ENCODE assay signal across 9 cellular contexts in genomic region chr22:22848364-22848866, GRCh38. TPM values are rescaled to one million over a fixed set of nuclear protein-coding genes. Genes with fewer than 3 reads are reported as not detected.
A peak's percentile ranks its signal among the peaks of the same experiment; 100 is the strongest.
DNase-seq lines count a peak whose midpoint lies in the region; ATAC-seq and TF ChIP-seq lines count a peak whose summit lies in the region.
"Had no signal": no experiment of that assay in that cellular context is flagged by ENCODE, and none has a peak within 500 bp of the region (broad histone marks: within the 10 kb centered on the region; RNA-seq: fewer than 3 reads in every experiment).

No MANE protein-coding gene starts in this region.

- H3K9me3 Mint-ChIP-seq in WTC11 = no peaks in the 10 kb centered on the region

- DNase-seq in Daoy (ENCODE audit: low read depth) (peak; percentile 53), LNCaP clone FGC (ENCODE audit: low read depth) (peak; percentile 15), WTC11 (ENCODE audit: low spot score) (peak; percentile 90), left kidney (ENCODE audit: low read depth, low spot score) (peak; percentile 82), NCI-H128 (lab: John Stamatoyannopoulos, UW; ENCODE audit: unreplicated experiment) (no peak)
- peak; percentile 46 for DNase-seq in central memory CD4-positive, alpha-beta T cell
- peak; percentile 56 to 67 for DNase-seq in stimulated activated CD4-positive, alpha-beta T cell treated with anti-CD3 and anti-CD28 coated beads, Interleukin-4, amount 100 ng/mL, for 4 hours

- H3K27me3 Mint-ChIP-seq in WTC11 (ENCODE audit: low read depth) = peaks cover 83% of the 10 kb centered on the region

- no peaks in the 10 kb centered on the region; the same call in 1 of the 2 replicates for H3K4me1 Mint-ChIP-seq in WTC11

- POLR2A ChIA-PET in WTC11 (lab: Charles Lee) = interaction anchor here (0.8 kb wide), 1 partner anchor 36 kb away, joined by 3 read pairs; no protein-coding TSS in a partner anchor

- no peaks in the 10 kb centered on the region for H3K36me3 Mint-ChIP-seq in WTC11

- H3K4me3 ChIP-seq in LNCaP clone FGC (ENCODE audit: low read depth, low read length) = no peak overlapping the region

- no peak overlapping the region for H3K4me3 Mint-ChIP-seq in WTC11

- ATAC-seq in WTC11 = peak; percentile 98
- ATAC-seq in HG03025 (IDR thresholded peaks at IDR 0.05; ENCODE audit: low FRiP score, unreplicated experiment) = no peak

- H3K27ac Mint-ChIP-seq in WTC11 = no peak overlapping the region

- TF ChIP-seq CTCF in LNCaP clone FGC (IDR thresholded peaks at IDR 0.05; ENCODE audit: control insufficient read depth, extremely low read depth, insufficient read depth) (peak; percentile 90), WTC11 (IDR thresholded peaks at IDR 0.05) (peak; percentile 82)

- CTCF ChIA-PET in WTC11 (lab: Charles Lee) = interaction anchor here (0.6 to 5.6 kb wide), 39 partner anchors 8 to 380 kb away, joined by 3 to 95 read pairs (median 5); no protein-coding TSS in a partner anchor

TF ChIP-seq in WTC11, 78 proteins besides CTCF, POLR2A, EP300 and RAD21:
- TF ChIP-seq ZNF423 (CRISPR knock-in tag; IDR thresholded peaks at IDR 0.05) (peak; percentile 80), MLX (CRISPR knock-in tag; IDR thresholded peaks at IDR 0.05) (no peak)

RNA-seq across cellular contexts. Expression of gene IGLL5, which starts 39.2 kb away (rescaled TPM):
- total RNA-seq in Daoy (2014; rRNA removed; shearing (Covaris generic)) = not detected in 2 replicates
- not detected in 3 replicates for total RNA-seq in WTC11 (2021)
- total RNA-seq: activated CD8-positive, alpha-beta memory T cell treated with anti-CD3 and anti-CD28 coated beads for 36 hours had no signal
